ENCODE assay signal across 9 cellular contexts in the genomic region with DNA sequence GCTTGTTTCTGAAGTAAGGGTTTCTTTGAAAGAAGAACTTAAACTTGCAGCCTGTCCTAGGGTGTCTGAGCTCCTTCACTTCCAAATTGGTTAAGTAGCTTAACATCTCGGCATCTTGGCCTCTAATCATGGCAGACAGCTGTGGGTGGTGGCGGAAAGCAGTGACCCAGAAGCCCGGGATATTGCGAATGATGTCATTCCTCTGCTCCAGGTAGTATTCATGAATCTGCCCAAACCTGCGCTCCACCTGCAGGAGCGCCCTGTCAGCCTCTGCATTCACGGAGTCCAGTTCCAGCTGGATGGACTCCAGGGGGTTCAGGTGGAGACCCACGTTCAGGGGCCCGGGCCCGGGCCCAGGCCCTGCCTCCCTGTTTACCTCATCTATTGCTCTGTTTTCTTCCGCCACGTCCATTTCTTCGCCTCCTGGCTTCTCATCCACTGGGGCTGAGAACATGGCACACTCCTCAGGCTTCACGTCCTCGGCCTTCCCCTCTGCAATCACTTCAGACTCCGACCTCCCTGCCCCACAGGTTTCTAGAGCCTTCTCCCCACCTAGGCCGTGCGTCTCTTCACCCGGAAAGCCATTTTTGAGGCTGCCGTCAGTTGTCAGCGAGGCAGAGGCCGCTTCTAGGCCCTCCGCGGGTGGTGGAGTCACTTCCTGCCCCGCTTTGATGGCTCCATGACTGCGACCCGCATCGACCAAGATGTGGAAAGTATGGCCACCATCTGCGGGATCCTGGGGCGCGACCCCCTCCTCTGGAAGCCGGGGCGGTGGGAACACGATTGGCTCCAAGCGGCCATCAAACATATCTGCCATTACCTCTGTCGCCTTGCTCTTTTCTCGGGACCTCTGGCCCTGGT. TPM values are rescaled to one million over a fixed set of nuclear protein-coding genes. Genes with fewer than 3 reads are reported as not detected.
"Had no signal": no experiment of that assay in that cellular context is flagged by ENCODE, and none has a peak within 500 bp of the region (broad histone marks: within the 10 kb centered on the region; RNA-seq: fewer than 3 reads in every experiment).

No MANE protein-coding gene starts in this region.

- DNase-seq: GDM1, GF-D8 had no signal

- FAIRE-seq: G401.6, GM12878, GM12891, GM12892, GM18507, GM19239 had no signal

- ATAC-seq: GM12878 had no signal

- H3K4me3 ChIP-seq: GM12878 had no signal

RNA-seq across cellular contexts. Expression of a gene that starts 0.6 kb away (rescaled TPM):
- total RNA-seq: G401, GM12878 had no signal
- polyA plus RNA-seq: GM12878 had no signal
